Comparison of ENCODE assay signal across 9 cellular contexts in genomic region chr19:45667620-45668341, GRCh38. TPM values are rescaled to one million over a fixed set of nuclear protein-coding genes. Genes with fewer than 3 reads are reported as not detected.
DNase-seq lines count a peak whose midpoint lies in the region; ATAC-seq and TF ChIP-seq lines count a peak whose summit lies in the region.
"Had no signal": no experiment of that assay in that cellular context is flagged by ENCODE, and none has a peak within 500 bp of the region (broad histone marks: within the 10 kb centered on the region; RNA-seq: fewer than 3 reads in every experiment).

Gene GIPR (plus strand): TSS chr19:45668221. CDS start chr19:45669521, 1,300 bp downstream.

- H3K9me3 ChIP-seq in endodermal cell (ENCODE audit: control insufficient read depth, low read length) (no peaks in the 10 kb centered on the region), thymus (ENCODE audit: control insufficient read depth) (peaks cover 3% of the 10 kb centered on the region)

- peak within 1 kb of the TSS; percentile 42 for H3K27ac Mint-ChIP-seq in activated CD4-positive, alpha-beta memory T cell treated with anti-CD3 and anti-CD28 coated beads for 36 hours
- peak within 1 kb of the TSS; percentile 90 for H3K27ac Mint-ChIP-seq in endodermal cell
- peak within 1 kb of the TSS; percentile 75 to 95 (median 92) for H3K27ac Mint-ChIP-seq in naive thymus-derived CD8-positive, alpha-beta T cell

- TF ChIP-seq CTCF in endodermal cell (conservative IDR thresholded peaks at IDR 0.05): no peak

- H3K9me3 Mint-ChIP-seq in activated CD4-positive, alpha-beta memory T cell treated with anti-CD3 and anti-CD28 coated beads for 36 hours: no peaks in the 10 kb centered on the region
- H3K9me3 Mint-ChIP-seq in endodermal cell: no peaks in the 10 kb centered on the region
- H3K9me3 Mint-ChIP-seq in naive thymus-derived CD8-positive, alpha-beta T cell: no peaks in the 10 kb centered on the region

- 7 to 21% methylated on average over 4 to 15 of the region's 15 CpGs for WGBS in endodermal cell (ENCODE audit: insufficient coverage in 1 of 2, insufficient read length in 1 of 2), 2 experiments
- WGBS in thymus: 19% methylated on average over 15 of the region's 15 CpGs

- DNase-seq in NCI-H1417 (lab: John Stamatoyannopoulos, UW) (peak; percentile 26 to 47 (median 28)), NCI-H1417 treated with DMSO at 0.1 percent for 48 hours (lab: John Stamatoyannopoulos, UW) (no peak), NCI-H69 (lab: John Stamatoyannopoulos, UW) (peak; percentile 67), endodermal cell (peak; percentile 94)
- DNase-seq in activated CD4-positive, alpha-beta memory T cell treated with anti-CD3 and anti-CD28 coated beads for 36 hours: peak; percentile 88
- peak in 8 of 10 donors; percentile 27 to 68 (median 35) for DNase-seq in naive thymus-derived CD8-positive, alpha-beta T cell

- H3K27ac ChIP-seq in endodermal cell (ENCODE audit: low read depth, low read length): no peak within 1 kb of the TSS
- H3K27ac ChIP-seq in thymus (ENCODE audit: low read depth): peak within 1 kb of the TSS; percentile 18
- H3K27ac ChIP-seq: C4-2B had no signal

- H3K27me3 ChIP-seq in endodermal cell (ENCODE audit: control insufficient read depth, insufficient read depth, low read length, poor library complexity, severe bottlenecking): no peaks in the 10 kb centered on the region
- H3K27me3 ChIP-seq in thymus (ENCODE audit: control insufficient read depth, insufficient read depth): peaks cover 45% of the 10 kb centered on the region

- H3K36me3 ChIP-seq in endodermal cell (ENCODE audit: control insufficient read depth, insufficient read depth, low read length): no peaks in the 10 kb centered on the region
- no peaks in the 10 kb centered on the region for H3K36me3 ChIP-seq in thymus (ENCODE audit: control insufficient read depth, insufficient read depth)

- peak; percentile 41 to 52 for ATAC-seq in naive thymus-derived CD8-positive, alpha-beta T cell
- ATAC-seq in GM18519 (IDR thresholded peaks at IDR 0.05; ENCODE audit: low FRiP score, unreplicated experiment): no peak

- CTCF ChIA-PET in activated CD4-positive, alpha-beta memory T cell treated with anti-CD3 and anti-CD28 coated beads for 36 hours (lab: Charles Lee): interaction anchor here (0.6 to 2.5 kb wide), 10 partner anchors 10 to 197 kb away, joined by 3 to 14 read pairs (median 4); partner anchors contain the start of gene SNRPD2

- H3K4me3 ChIP-seq in endodermal cell (ENCODE audit: low read length): peak within 1 kb of the TSS; percentile 82
- peak within 1 kb of the TSS; percentile 39 for H3K4me3 ChIP-seq in thymus (ENCODE audit: low read length)

- POLR2A ChIA-PET in activated CD4-positive, alpha-beta memory T cell treated with anti-CD3 and anti-CD28 coated beads for 36 hours (lab: Charles Lee): interaction anchor here (0.6 to 4.2 kb wide), 3 partner anchors 10 to 182 kb away, joined by 3 to 19 read pairs (median 5); no protein-coding TSS in a partner anchor
- POLR2A ChIA-PET in naive thymus-derived CD8-positive, alpha-beta T cell (lab: Charles Lee): interaction anchor here (0.6 to 1.1 kb wide), 5 partner anchors 9 to 202 kb away, joined by 3 to 5 read pairs (median 3); partner anchors contain the start of gene SNRPD2

- intact Hi-C loops in activated CD4-positive, alpha-beta memory T cell treated with anti-CD3 and anti-CD28 coated beads for 36 hours (cut with micrococcal nuclease): loop anchor here (1.0 kb wide), 4 partner anchors 10 to 217 kb away; partner anchors contain the start of gene QPCTL

- H3K4me3 Mint-ChIP-seq in activated CD4-positive, alpha-beta memory T cell treated with anti-CD3 and anti-CD28 coated beads for 36 hours: peak within 1 kb of the TSS; percentile 76
- H3K4me3 Mint-ChIP-seq in endodermal cell: peak within 1 kb of the TSS; percentile 55
- peak within 1 kb of the TSS; percentile 85 to 97 (median 94) for H3K4me3 Mint-ChIP-seq in naive thymus-derived CD8-positive, alpha-beta T cell

- no peaks in the 10 kb centered on the region for H3K36me3 Mint-ChIP-seq in activated CD4-positive, alpha-beta memory T cell treated with anti-CD3 and anti-CD28 coated beads for 36 hours
- H3K36me3 Mint-ChIP-seq in endodermal cell (ENCODE audit: low read depth): no peaks in the 10 kb centered on the region
- H3K36me3 Mint-ChIP-seq in naive thymus-derived CD8-positive, alpha-beta T cell: peaks cover 0 to 2% (median 0%) of the 10 kb centered on the region in 3 donors

- H3K4me1 Mint-ChIP-seq in activated CD4-positive, alpha-beta memory T cell treated with anti-CD3 and anti-CD28 coated beads for 36 hours (ENCODE audit: low read depth): peaks cover 33% of the 10 kb centered on the region
- H3K4me1 Mint-ChIP-seq in endodermal cell: peaks cover 11% of the 10 kb centered on the region
- peaks cover 19 to 42% (median 37%) of the 10 kb centered on the region in 4 donors for H3K4me1 Mint-ChIP-seq in naive thymus-derived CD8-positive, alpha-beta T cell

- H3K27me3 Mint-ChIP-seq in activated CD4-positive, alpha-beta memory T cell treated with anti-CD3 and anti-CD28 coated beads for 36 hours: peaks cover 19% of the 10 kb centered on the region
- peaks cover 47% of the 10 kb centered on the region for H3K27me3 Mint-ChIP-seq in endodermal cell (ENCODE audit: insufficient read depth)
- H3K27me3 Mint-ChIP-seq in naive thymus-derived CD8-positive, alpha-beta T cell: peaks cover 0 to 12% (median 3%) of the 10 kb centered on the region in 5 donors

- H3K4me1 ChIP-seq in endodermal cell (ENCODE audit: control insufficient read depth, insufficient read depth, low read length): no peaks in the 10 kb centered on the region
- peaks cover 7% of the 10 kb centered on the region for H3K4me1 ChIP-seq in thymus (ENCODE audit: control insufficient read depth, insufficient read depth, low read length)

- H3K9ac ChIP-seq in endodermal cell (ENCODE audit: extremely low read depth, low read length, poor library complexity, severe bottlenecking): peak within 1 kb of the TSS; percentile 16

RNA-seq across cellular contexts. Expression of gene GIPR, which starts in this region (rescaled TPM):
- 1 to 10 TPM; 6.6 to 8.3 TPM for total RNA-seq in activated CD4-positive, alpha-beta memory T cell treated with anti-CD3 and anti-CD28 coated beads for 36 hours
- total RNA-seq in endodermal cell: 10 to 100 TPM; 10.8 to 14.6 TPM
- polyA plus RNA-seq in endodermal cell (2013, experiment 1 of 2): 3.5 TPM
- 3.0 TPM for polyA plus RNA-seq in endodermal cell (2013, experiment 2 of 2)
- total RNA-seq in naive thymus-derived CD8-positive, alpha-beta T cell: 10 to 100 TPM in 1 of 2 experiments, 1 to 10 TPM in 1; 9.7 to 10.4 TPM
- polyA plus RNA-seq in naive thymus-derived CD8-positive, alpha-beta T cell: under 1 TPM in 2 of 3 donors, not detected in 1; 0.38 to 0.61 TPM
- polyA plus RNA-seq in thymus: 1.6 TPM
